8 cellular contexts compared by ENCODE assay signal in the genomic region with DNA sequence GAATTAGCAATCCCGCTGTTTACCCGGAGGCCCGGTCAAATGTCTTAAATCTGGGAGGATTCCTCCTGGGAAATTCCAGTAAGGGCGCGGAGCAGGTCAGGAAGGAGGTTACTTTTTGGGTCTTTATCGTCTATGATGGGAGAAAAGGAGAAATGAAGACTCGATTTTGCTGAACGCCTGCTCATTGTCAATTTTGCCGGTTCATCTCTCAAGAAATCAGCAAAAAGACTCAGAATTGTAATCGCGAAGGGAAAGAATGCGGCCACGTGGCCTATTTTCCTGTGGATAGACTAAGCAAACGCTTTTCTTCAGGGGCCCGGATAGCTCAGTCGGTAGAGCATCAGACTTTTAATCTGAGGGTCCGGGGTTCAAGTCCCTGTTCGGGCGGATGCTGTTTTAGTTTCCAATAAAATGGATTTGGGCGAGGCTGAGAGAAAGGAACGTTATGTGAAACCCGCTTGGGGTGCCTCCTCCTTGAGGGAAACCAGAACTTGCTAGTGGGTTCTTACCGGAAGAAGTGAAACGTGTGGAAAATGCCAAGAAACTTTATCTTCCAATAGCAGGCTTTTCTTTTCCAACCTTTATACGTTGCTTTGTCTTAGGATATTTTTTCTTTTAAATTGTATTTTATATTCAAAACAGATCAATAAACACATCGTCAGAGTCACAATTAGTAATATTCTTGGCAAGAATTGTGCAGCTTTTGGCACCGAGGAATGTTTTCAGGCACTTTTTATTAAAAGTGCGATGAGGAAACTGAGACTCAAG. TPM values are rescaled to one million over a fixed set of nuclear protein-coding genes. Genes with fewer than 3 reads are reported as not detected.
DNase-seq lines count a peak whose midpoint lies in the region; ATAC-seq and TF ChIP-seq lines count a peak whose summit lies in the region.

No MANE protein-coding gene starts in this region.

- H3K27ac ChIP-seq in HUES48 (ENCODE audit: low read depth, low read length) = peak overlapping the region; percentile 21
- peak overlapping the region; percentile 42; the same call in 1 of the 2 replicates for H3K27ac ChIP-seq in RWPE1
- H3K27ac ChIP-seq in uterus = peak overlapping the region; percentile 60 to 63

- H3K27me3 ChIP-seq in HUES48 (ENCODE audit: control insufficient read depth, insufficient read depth, low read length) (no peaks in the 10 kb centered on the region), uterus (no peaks in the 10 kb centered on the region)

- H3K9me3 Mint-ChIP-seq in progenitor cell of endocrine pancreas (ENCODE audit: low read depth) = no peaks in the 10 kb centered on the region

- CTCF ChIA-PET in RWPE1 (lab: Yijun Ruan, JAX) = no interaction called here

- H3K4me1 ChIP-seq in HUES48 (ENCODE audit: control insufficient read depth, insufficient read depth, low read length) = 0 out of 2 replicates have a peak, but pooled peaks cover 6% of the 10 kb centered on the region
- H3K4me1 ChIP-seq in uterus = no peaks in the 10 kb centered on the region

- H3K9me3 ChIP-seq in HUES48 (ENCODE audit: control insufficient read depth, insufficient read depth, low read length) = no peaks in the 10 kb centered on the region
- no peaks in the 10 kb centered on the region for H3K9me3 ChIP-seq in uterus

- H3K36me3 Mint-ChIP-seq in progenitor cell of endocrine pancreas (ENCODE audit: insufficient read depth) = peaks cover 2% of the 10 kb centered on the region

- peak overlapping the region; percentile 73 for H3K4me3 ChIP-seq in HUES48 (ENCODE audit: low read depth, low read length)
- H3K4me3 ChIP-seq in uterus = peak overlapping the region in 1 of 2 donors; percentile 11

- H3K27me3 Mint-ChIP-seq in progenitor cell of endocrine pancreas = peaks cover 42% of the 10 kb centered on the region

- ATAC-seq in HG02970 (IDR thresholded peaks at IDR 0.05; ENCODE audit: low FRiP score, unreplicated experiment) = no peak

- peaks cover 3% of the 10 kb centered on the region for H3K4me1 Mint-ChIP-seq in progenitor cell of endocrine pancreas (ENCODE audit: low read depth)

- intact Hi-C loops in head of caudate nucleus (cut with DNase I) = loop anchor here (5.0 kb wide), 1 partner anchor 111 kb away; a partner anchor contains a TSS
- intact Hi-C loops in uterus (cut with DNase I; ENCODE audit: low total_unique reads) = no loop called here

- H3K27ac Mint-ChIP-seq in progenitor cell of endocrine pancreas = peak overlapping the region; percentile 91

- POLR2A ChIA-PET in RWPE1 (lab: Yijun Ruan, JAX; ENCODE audit: low non-redundant PET) = no interaction called here

- H3K36me3 ChIP-seq in HUES48 (ENCODE audit: control insufficient read depth, insufficient read depth, low read length) (no peaks in the 10 kb centered on the region), uterus (no peaks in the 10 kb centered on the region)

- DNase-seq in EH (ENCODE audit: low read depth) (peak; percentile 89), RWPE1 (ENCODE audit: low spot score) (peak; percentile 43), head of caudate nucleus (peak; percentile 44 to 90 (median 76)), progenitor cell of endocrine pancreas (ENCODE audit: low spot score, unreplicated experiment) (peak; percentile 49), uterus (peak; percentile 61 to 64)
- peak in 3 of 4 experiments; percentile 24 to 50 (median 41) for DNase-seq in activated naive CD4-positive, alpha-beta T cell (lab: John Stamatoyannopoulos, UW)

- TF ChIP-seq POLR2A in uterus (IDR thresholded peaks at IDR 0.05) = no peak

- H3K9ac ChIP-seq in HUES48 (ENCODE audit: low read depth, low read length) = peak overlapping the region; percentile 8; the same call in 1 of the 2 replicates

- TF ChIP-seq CTCF in RWPE1 (conservative IDR thresholded peaks at IDR 0.05; ENCODE audit: low read depth) (no peak), progenitor cell of endocrine pancreas (IDR thresholded peaks at IDR 0.05; ENCODE audit: unreplicated experiment) (no peak), uterus (IDR thresholded peaks at IDR 0.05) (no peak)

- H3K4me3 Mint-ChIP-seq in progenitor cell of endocrine pancreas (ENCODE audit: low read depth) = peak overlapping the region; percentile 70

RNA-seq across cellular contexts. Expression of a gene that starts 45.0 kb away (rescaled TPM):
- not detected in 2 replicates for total RNA-seq in progenitor cell of endocrine pancreas
- not detected for total RNA-seq in uterus

RNA-seq across cellular contexts. Expression of a gene that starts 52.9 kb away (rescaled TPM):
- total RNA-seq in progenitor cell of endocrine pancreas = not detected in 2 replicates
- not detected for total RNA-seq in uterus

RNA-seq across cellular contexts. Expression of a gene that starts 59.3 kb away (rescaled TPM):
- 42.7 and 46.1 TPM in 2 replicates for total RNA-seq in progenitor cell of endocrine pancreas
- total RNA-seq in uterus = 10 to 100 TPM; 27.4 to 51.0 (median 41.9) TPM
